8 cellular contexts compared by ENCODE assay signal in genomic region chr6:28080381-28080630, GRCh38. TPM values are rescaled to one million over a fixed set of nuclear protein-coding genes. Genes with fewer than 3 reads are reported as not detected.
DNase-seq lines count a peak whose midpoint lies in the region; ATAC-seq and TF ChIP-seq lines count a peak whose summit lies in the region.
"Not testable (repeated sequence)": the region's sequence is repeated elsewhere in the genome, so short reads cannot be mapped to it uniquely, and the experiment has no call there.

Gene ZNF165 (plus strand): TSS chr6:28080568. CDS start chr6:28085481, 4,913 bp downstream.

- H3K4ac ChIP-seq in trophoblast cell (ENCODE audit: low read depth, low read length): peak within 1 kb of the TSS; percentile 49

- not testable (repeated sequence) for H3K27me3 Mint-ChIP-seq in activated naive CD4-positive, alpha-beta T cell treated with anti-CD3 and anti-CD28 coated beads, Interleukin-2, amount 10 ng/mL, durations not matched to agents 7 days and 5 days; endothelial cell (ENCODE audit: unreplicated experiment)

- H3K4me2 ChIP-seq in OCI-LY1 (ENCODE audit: low read length) (peak within 1 kb of the TSS; percentile 99), trophoblast cell (ENCODE audit: low read length) (peak within 1 kb of the TSS; percentile 77)

- H3K9me3 ChIP-seq in OCI-LY1 (ENCODE audit: low read length); trophoblast cell (ENCODE audit: insufficient read depth, low read depth, low read length); vagina: not testable (repeated sequence)

- H4K12ac ChIP-seq in trophoblast cell (ENCODE audit: low read depth, low read length): peak within 1 kb of the TSS; percentile 24

- peak within 1 kb of the TSS; percentile 87 for H3K27ac Mint-ChIP-seq in activated naive CD4-positive, alpha-beta T cell treated with anti-CD3 and anti-CD28 coated beads, Interleukin-2, amount 10 ng/mL, durations not matched to agents 7 days and 5 days
- peak within 1 kb of the TSS; percentile 97 for H3K27ac Mint-ChIP-seq in endothelial cell (ENCODE audit: unreplicated experiment)

- H3K4me3 ChIP-seq in OCI-LY1 (ENCODE audit: low read depth, low read length, poor library complexity, severe bottlenecking): peak within 1 kb of the TSS; percentile 95
- peak within 1 kb of the TSS; percentile 83 for H3K4me3 ChIP-seq in trophoblast cell (ENCODE audit: low read depth, low read length)
- H3K4me3 ChIP-seq in vagina: peak within 1 kb of the TSS; percentile 69 to 81

- not testable (repeated sequence) for DNase-seq in activated naive CD4-positive, alpha-beta T cell treated with anti-CD3 and anti-CD28 coated beads, Interleukin-2, amount 10 ng/mL, durations not matched to agents 7 days and 5 days; endothelial cell (ENCODE audit: low spot score); left colon; vagina (ENCODE audit: extremely low spot score in 2 of 2)
- peak; percentile 50 to 72 for DNase-seq in trophoblast cell

- not testable (repeated sequence) for TF ChIP-seq CTCF in OCI-LY1 (IDR thresholded peaks at IDR 0.05; ENCODE audit: low read length); endothelial cell (IDR thresholded peaks at IDR 0.05; ENCODE audit: unreplicated experiment); vagina (IDR thresholded peaks at IDR 0.05)

- H3K27me3 ChIP-seq in OCI-LY1 (ENCODE audit: insufficient read depth, low read length); trophoblast cell (ENCODE audit: insufficient read depth, low read length); vagina: not testable (repeated sequence)

- H3K9me3 Mint-ChIP-seq in activated naive CD4-positive, alpha-beta T cell treated with anti-CD3 and anti-CD28 coated beads, Interleukin-2, amount 10 ng/mL, durations not matched to agents 7 days and 5 days; endothelial cell (ENCODE audit: unreplicated experiment): not testable (repeated sequence)

- peak within 1 kb of the TSS; percentile 93; the same call in 1 of the 2 replicates for H2AFZ ChIP-seq in OCI-LY1 (ENCODE audit: low read length)
- peak within 1 kb of the TSS; percentile 55 for H2AFZ ChIP-seq in trophoblast cell (ENCODE audit: insufficient read depth, low read length, poor library complexity)

- not testable (repeated sequence) for H3K36me3 ChIP-seq in OCI-LY1 (ENCODE audit: insufficient read depth, low read length); trophoblast cell (ENCODE audit: control insufficient read depth in 1 of 2, insufficient read depth in 2 of 2, low read length in 2 of 2); vagina

- peaks cover 23% of the 10 kb centered on the region for H3K4me1 Mint-ChIP-seq in activated naive CD4-positive, alpha-beta T cell treated with anti-CD3 and anti-CD28 coated beads, Interleukin-2, amount 10 ng/mL, durations not matched to agents 7 days and 5 days
- peaks cover 16% of the 10 kb centered on the region for H3K4me1 Mint-ChIP-seq in endothelial cell (ENCODE audit: unreplicated experiment)

- H3K27ac ChIP-seq in OCI-LY1 (ENCODE audit: low read depth, low read length, poor library complexity, severe bottlenecking) (peak within 1 kb of the TSS; percentile 67), trophoblast cell (ENCODE audit: low read depth, low read length) (peak within 1 kb of the TSS; percentile 69), vagina (peak within 1 kb of the TSS; percentile 85)

- H3K4me1 ChIP-seq in OCI-LY1 (ENCODE audit: insufficient read depth, low read length, severe bottlenecking): peaks cover 19% of the 10 kb centered on the region
- not testable (repeated sequence) for H3K4me1 ChIP-seq in trophoblast cell (ENCODE audit: control insufficient read depth in 1 of 2, insufficient read depth in 2 of 2, low read length in 2 of 2); vagina

- not testable (repeated sequence) for H3K36me3 Mint-ChIP-seq in activated naive CD4-positive, alpha-beta T cell treated with anti-CD3 and anti-CD28 coated beads, Interleukin-2, amount 10 ng/mL, durations not matched to agents 7 days and 5 days; endothelial cell (ENCODE audit: low read depth, unreplicated experiment)

- not testable (repeated sequence) for TF ChIP-seq POLR2A in vagina (IDR thresholded peaks at IDR 0.05)

- not testable (repeated sequence) for H3K79me2 ChIP-seq in OCI-LY1 (ENCODE audit: insufficient read depth, low read length); trophoblast cell (ENCODE audit: control insufficient read depth, insufficient read depth, low read length, poor library complexity)

- not testable (repeated sequence) for H4K20me1 ChIP-seq in OCI-LY1 (ENCODE audit: insufficient read depth, low read length)

- not testable (repeated sequence) for H2BK12ac ChIP-seq in trophoblast cell (ENCODE audit: low read length)

- ATAC-seq in GM18868 (IDR thresholded peaks at IDR 0.05; ENCODE audit: unreplicated experiment) (peak; percentile 19), HG02870 (IDR thresholded peaks at IDR 0.05; ENCODE audit: unreplicated experiment) (peak; percentile 21), left colon (peak; percentile 63)

- CTCF ChIA-PET in activated naive CD4-positive, alpha-beta T cell treated with anti-CD3 and anti-CD28 coated beads, Interleukin-2, amount 10 ng/mL, durations not matched to agents 7 days and 5 days (lab: Charles Lee): not testable (repeated sequence)

- intact Hi-C loops in left colon (cut with DNase I, micrococcal nuclease); vagina (cut with DNase I): not testable (repeated sequence)

- peak within 1 kb of the TSS; percentile 33 for H4K91ac ChIP-seq in trophoblast cell (ENCODE audit: low read depth, low read length)

- H3K23ac ChIP-seq in trophoblast cell (ENCODE audit: low read length): not testable (repeated sequence)

- not testable (repeated sequence) for H3K79me1 ChIP-seq in trophoblast cell (ENCODE audit: low read length)

- peak within 1 kb of the TSS; percentile 62 for H2BK5ac ChIP-seq in trophoblast cell (ENCODE audit: low read depth, low read length, poor library complexity)

- H3K9ac ChIP-seq in OCI-LY1 (ENCODE audit: low read length): peak within 1 kb of the TSS; percentile 93
- peak within 1 kb of the TSS; percentile 78 for H3K9ac ChIP-seq in trophoblast cell (ENCODE audit: low read length)

- not testable (repeated sequence) for H3K9me2 ChIP-seq in OCI-LY1 (ENCODE audit: low read depth, low read length)

- not testable (repeated sequence) for H2BK120ac ChIP-seq in trophoblast cell (ENCODE audit: insufficient read depth, low read length, poor library complexity)

- peak within 1 kb of the TSS; percentile 41 for H3K14ac ChIP-seq in trophoblast cell (ENCODE audit: low read length)

- H4K8ac ChIP-seq in trophoblast cell (ENCODE audit: low read depth, low read length): peak within 1 kb of the TSS; percentile 83

- peak within 1 kb of the TSS; percentile 28 for H3K18ac ChIP-seq in trophoblast cell (ENCODE audit: low read length)

- H3K4me3 Mint-ChIP-seq in activated naive CD4-positive, alpha-beta T cell treated with anti-CD3 and anti-CD28 coated beads, Interleukin-2, amount 10 ng/mL, durations not matched to agents 7 days and 5 days: peak within 1 kb of the TSS; percentile 86
- H3K4me3 Mint-ChIP-seq in endothelial cell (ENCODE audit: unreplicated experiment): peak within 1 kb of the TSS; percentile 95

- H2AK5ac ChIP-seq in trophoblast cell (ENCODE audit: low read length): not testable (repeated sequence)

- no CpG with 5 or more reads among the region's 15 CpGs for WGBS in trophoblast cell (ENCODE audit: extremely low coverage, insufficient coverage, insufficient read length)

- H3F3A ChIP-seq in OCI-LY1 (ENCODE audit: insufficient read depth, low read length): not testable (repeated sequence)

RNA-seq across cellular contexts. Expression of gene ZNF165, which starts in this region (rescaled TPM):
- total RNA-seq in endothelial cell (ENCODE audit: unreplicated experiment) (1.4 TPM), left colon (1 to 10 TPM; 4.6 to 5.8 TPM), vagina (3.7 TPM)
- 11.3 and 11.9 TPM in 2 replicates for polyA plus RNA-seq in trophoblast cell (2013)
